In the genomic region with DNA sequence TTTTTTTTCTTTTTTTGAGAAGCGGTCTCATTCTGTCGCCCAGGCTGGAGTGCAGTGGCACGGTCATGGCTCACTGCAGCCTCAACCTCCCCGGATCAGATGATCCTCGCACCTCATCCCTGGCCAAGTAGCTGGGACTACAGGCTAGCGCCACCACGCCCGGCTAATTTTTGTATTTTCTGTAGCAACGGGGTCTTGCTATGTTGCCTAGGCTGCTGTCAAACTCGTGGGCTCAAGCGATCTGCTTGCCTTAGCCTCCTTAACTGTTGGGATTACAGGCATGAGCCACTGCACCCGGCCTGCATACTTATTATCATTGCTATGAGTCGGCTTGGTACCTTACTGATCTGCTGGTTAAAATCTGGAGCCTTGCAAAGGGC, we compare ENCODE assay signal across 7 cellular contexts. TPM values are rescaled to one million over a fixed set of nuclear protein-coding genes. Genes with fewer than 3 reads are reported as not detected.
A peak's percentile ranks its signal among the peaks of the same experiment; 100 is the strongest.
DNase-seq lines count a peak whose midpoint lies in the region; ATAC-seq, FAIRE-seq and TF ChIP-seq lines count a peak whose summit lies in the region.

No MANE protein-coding gene starts in this region.

- H3K27ac ChIP-seq in ascending aorta (peak overlapping the region; percentile 54 to 67), keratinocyte (ENCODE audit: control insufficient read depth, insufficient read depth, low read length) (peak overlapping the region; percentile 93)

- H3K9me3 ChIP-seq in ascending aorta (no peaks in the 10 kb centered on the region), keratinocyte (ENCODE audit: control insufficient read depth, low read depth, low read length) (no peaks in the 10 kb centered on the region)

- H3K4me2 ChIP-seq in keratinocyte (ENCODE audit: control insufficient read depth, extremely low read depth, insufficient read depth, low read depth, low read length), result peak overlapping the region; percentile 83

- peaks cover 15% of the 10 kb centered on the region for H4K20me1 ChIP-seq in keratinocyte (ENCODE audit: control insufficient read depth, extremely low read depth, insufficient read depth, low read length)

- H3K4me3 Mint-ChIP-seq in stimulated activated effector memory CD8-positive, alpha-beta T cell treated with anti-CD3 and anti-CD28 coated beads, Interleukin-12 subunit alpha, Interleukin-12 subunit beta, amount 100 ng/mL, for 72 hours, result peak overlapping the region; percentile 75

- H3K27me3 ChIP-seq in ascending aorta (no peaks in the 10 kb centered on the region), keratinocyte (ENCODE audit: control insufficient read depth, extremely low read depth, insufficient read depth, low read length) (no peaks in the 10 kb centered on the region)

- H3K9me1 ChIP-seq in keratinocyte (ENCODE audit: control insufficient read depth, extremely low read depth, insufficient read depth, low read length), result no peaks in the 10 kb centered on the region

- H3K9me3 Mint-ChIP-seq in stimulated activated effector memory CD8-positive, alpha-beta T cell treated with anti-CD3 and anti-CD28 coated beads, Interleukin-12 subunit alpha, Interleukin-12 subunit beta, amount 100 ng/mL, for 72 hours, result no peaks in the 10 kb centered on the region

- H3K79me2 ChIP-seq in keratinocyte (ENCODE audit: control insufficient read depth, insufficient read depth, low read length), result peaks cover 45% of the 10 kb centered on the region

- DNase-seq in GF-D8 (lab: John Stamatoyannopoulos, UW) (peak; percentile 35), NAMALWA (ENCODE audit: low spot score) (peak; percentile 59), ascending aorta (ENCODE audit: low spot score in 2 of 2) (no peak), keratinocyte (ENCODE audit: low read depth, low spot score) (no peak), OCI-M2 (lab: John Stamatoyannopoulos, UW; ENCODE audit: unreplicated experiment) (no peak), GM13976 (ENCODE audit: low spot score) (no peak)
- peak; percentile 4 to 66 for DNase-seq in stimulated activated effector memory CD8-positive, alpha-beta T cell treated with anti-CD3 and anti-CD28 coated beads, Interleukin-12 subunit alpha, Interleukin-12 subunit beta, amount 100 ng/mL, for 72 hours (ENCODE audit: low spot score in 2 of 2)

- intact Hi-C loops in ascending aorta (cut with DNase I), result loop anchor here (1.0 to 5.0 kb wide), 2 partner anchors 340 to 468 kb away; a partner anchor contains a TSS

- ATAC-seq in stimulated activated effector memory CD8-positive, alpha-beta T cell treated with anti-CD3 and anti-CD28 coated beads, Interleukin-12 subunit alpha, Interleukin-12 subunit beta, amount 100 ng/mL, for 72 hours, result no peak

- H3K36me3 Mint-ChIP-seq in stimulated activated effector memory CD8-positive, alpha-beta T cell treated with anti-CD3 and anti-CD28 coated beads, Interleukin-12 subunit alpha, Interleukin-12 subunit beta, amount 100 ng/mL, for 72 hours, result peaks cover 88% of the 10 kb centered on the region

- no peak for TF ChIP-seq CTCF in ascending aorta (IDR thresholded peaks at IDR 0.05)
- no peak for TF ChIP-seq CTCF in keratinocyte (optimal IDR thresholded peaks at IDR 0.05 in 1 of 3, IDR thresholded peaks at IDR 0.05 in 1 of 3, conservative IDR thresholded peaks at IDR 0.05 in 1 of 3; ENCODE audit: extremely low read depth in 1 of 3, insufficient read depth in 2 of 3, low read length in 3 of 3)
- no peak for TF ChIP-seq CTCF in GM13976 (IDR thresholded peaks at IDR 0.05; ENCODE audit: borderline replicate concordance, control extremely low read depth, extremely low read depth, insufficient read depth, missing control alignments)

- H3K4me3 ChIP-seq in ascending aorta (peak overlapping the region; percentile 64 to 80), keratinocyte (ENCODE audit: control insufficient read depth in 2 of 3, extremely low read depth in 1 of 3, insufficient read depth in 2 of 3, low read depth in 1 of 3, low read length in 3 of 3) (peak overlapping the region; percentile 67 to 78 (median 70))

- no peak for FAIRE-seq in keratinocyte (lab: Jason Lieb, UNC)

- H3K4me1 Mint-ChIP-seq in stimulated activated effector memory CD8-positive, alpha-beta T cell treated with anti-CD3 and anti-CD28 coated beads, Interleukin-12 subunit alpha, Interleukin-12 subunit beta, amount 100 ng/mL, for 72 hours, result peaks cover 48% of the 10 kb centered on the region

- dilution Hi-C loops in keratinocyte (cut with MboI; ENCODE audit: extremely low pct_ligation_motif_present, low sequenced_read_pairs), result no loop called here

- in situ Hi-C loops in GM13976 (cut with MboI; ENCODE audit: low sequenced_read_pairs, unreplicated experiment), result no loop called here

- H3K4me1 ChIP-seq in ascending aorta, result peaks cover 8 to 12% of the 10 kb centered on the region in 2 donors
- peaks cover 40% of the 10 kb centered on the region for H3K4me1 ChIP-seq in keratinocyte (ENCODE audit: control insufficient read depth, extremely low read depth, insufficient read depth, low read length)

- H2AFZ ChIP-seq in keratinocyte (ENCODE audit: control insufficient read depth, low read length), result peak overlapping the region; percentile 71

- H3K27ac Mint-ChIP-seq in stimulated activated effector memory CD8-positive, alpha-beta T cell treated with anti-CD3 and anti-CD28 coated beads, Interleukin-12 subunit alpha, Interleukin-12 subunit beta, amount 100 ng/mL, for 72 hours, result peak overlapping the region; percentile 99

- H3K36me3 ChIP-seq in ascending aorta (peaks cover 13 to 26% of the 10 kb centered on the region in 2 donors), keratinocyte (ENCODE audit: control insufficient read depth in 2 of 2, extremely low read depth in 1 of 2, insufficient read depth in 2 of 2, low read length in 2 of 2) (peaks cover 9 to 15% of the 10 kb centered on the region in 2 experiments)

- H3K9ac ChIP-seq in keratinocyte (ENCODE audit: control insufficient read depth, extremely low read depth, insufficient read depth, low read length), result peak overlapping the region; percentile 88

RNA-seq across cellular contexts. Expression of a gene that starts 0.8 kb away (rescaled TPM):
- total RNA-seq in ascending aorta, result 44.4 TPM
- polyA plus RNA-seq in keratinocyte, result 60.1 to 88.4 TPM (median 82.4 TPM) in 3 replicates
- polyA plus RNA-seq in keratinocyte (2011; ENCODE audit: low read depth), result 95.9 TPM
- polyA plus RNA-seq in keratinocyte (2011; cell fraction: cytosol; rRNA removed), result 62.1 and 101 TPM in 2 replicates
- polyA plus RNA-seq in keratinocyte (2011; cell fraction: nucleus; rRNA removed), result 162 and 172 TPM in 2 replicates
- 99.2 and 114 TPM in 2 replicates for polyA plus RNA-seq in keratinocyte (2012; ENCODE audit: low replicate concordance)
- polyA minus RNA-seq in keratinocyte, result 94.9 to 250 TPM (median 106 TPM) in 3 replicates
- polyA minus RNA-seq in keratinocyte (2011; cell fraction: cytosol; rRNA and poly(A)+ RNA removed), result 83.6 TPM
- polyA minus RNA-seq in keratinocyte (2011; cell fraction: nucleus; rRNA and poly(A)+ RNA removed), result 108 and 238 TPM in 2 replicates

RNA-seq across cellular contexts. Expression of a gene that starts 30.9 kb away (rescaled TPM):
- total RNA-seq in ascending aorta, result 11.5 TPM
- 18.8 to 28.9 TPM (median 20.2 TPM) in 3 replicates for polyA plus RNA-seq in keratinocyte
- polyA plus RNA-seq in keratinocyte (2011; ENCODE audit: low read depth), result 53.0 TPM
- polyA plus RNA-seq in keratinocyte (2011; cell fraction: cytosol; rRNA removed), result 10.6 and 14.5 TPM in 2 replicates
- polyA plus RNA-seq in keratinocyte (2011; cell fraction: nucleus; rRNA removed), result 40.5 and 59.0 TPM in 2 replicates
- polyA plus RNA-seq in keratinocyte (2012; ENCODE audit: low replicate concordance), result 21.2 and 25.5 TPM in 2 replicates
- polyA minus RNA-seq in keratinocyte, result 2.7 to 50.9 TPM (median 19.1 TPM) in 3 replicates
- polyA minus RNA-seq in keratinocyte (2011; cell fraction: cytosol; rRNA and poly(A)+ RNA removed), result 14.4 TPM
- polyA minus RNA-seq in keratinocyte (2011; cell fraction: nucleus; rRNA and poly(A)+ RNA removed), result 25.6 and 50.8 TPM in 2 replicates

RNA-seq across cellular contexts. Expression of a gene that starts 31.5 kb away (rescaled TPM):
- total RNA-seq in ascending aorta, result 0.43 TPM
- polyA plus RNA-seq in keratinocyte, result 2.8 to 6.7 TPM (median 3.3 TPM) in 3 replicates
- polyA plus RNA-seq in keratinocyte (2011; ENCODE audit: low read depth), result 1.3 TPM
- 3.3 and 4.6 TPM in 2 replicates for polyA plus RNA-seq in keratinocyte (2011; cell fraction: cytosol; rRNA removed)
- 1.5 and 2.0 TPM in 2 replicates for polyA plus RNA-seq in keratinocyte (2011; cell fraction: nucleus; rRNA removed)
- polyA plus RNA-seq in keratinocyte (2012; ENCODE audit: low replicate concordance), result 2.7 and 4.6 TPM in 2 replicates
- polyA minus RNA-seq in keratinocyte, result 0.75 to 3.0 TPM (median 2.0 TPM) in 3 replicates
- 2.5 TPM for polyA minus RNA-seq in keratinocyte (2011; cell fraction: cytosol; rRNA and poly(A)+ RNA removed)
- 1.2 and 7.8 TPM in 2 replicates for polyA minus RNA-seq in keratinocyte (2011; cell fraction: nucleus; rRNA and poly(A)+ RNA removed)

Comparison
In these comparisons a context has a peak if more than half of its experiments do, and no peak if none do; other contexts are left out.
1. DNase-seq: peak in GF-D8 (single experiment), NAMALWA (single experiment) and stimulated activated effector memory CD8-positive, alpha-beta T cell treated with anti-CD3 and anti-CD28 coated beads, Interleukin-12 subunit alpha, Interleukin-12 subunit beta, amount 100 ng/mL, for 72 hours (2 of 2); none in ascending aorta (0 of 2), keratinocyte (single experiment), OCI-M2 (single experiment) and GM13976 (single experiment).